In the genomic region with DNA sequence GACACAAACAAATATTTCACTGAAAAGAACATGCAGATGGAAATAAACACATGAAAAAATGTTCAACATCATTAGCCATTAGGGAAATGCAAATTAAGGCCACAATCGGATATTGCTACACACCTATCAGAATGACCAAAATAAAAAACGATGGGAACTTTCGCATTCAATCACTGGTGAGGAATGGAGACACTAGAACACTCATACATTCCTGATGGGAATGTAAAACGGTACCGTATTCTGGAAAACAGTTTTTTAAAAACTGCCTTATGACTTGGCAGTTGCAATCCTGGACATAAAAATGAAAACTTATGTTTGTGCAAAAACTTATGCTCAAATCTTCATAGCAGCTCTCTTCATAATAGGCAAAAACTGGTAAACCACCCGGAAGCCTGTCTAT, we compare ENCODE assay signal across 24 cellular contexts.
"Had no signal": no experiment of that assay in that cellular context is flagged by ENCODE, and none has a peak within 500 bp of the region (broad histone marks: within the 10 kb centered on the region; RNA-seq: fewer than 3 reads in every experiment).

No MANE protein-coding gene starts in this region.

- H2AFZ ChIP-seq: parathyroid adenoma had no signal

- H3K27ac ChIP-seq: cardiac muscle cell, gastroesophageal sphincter, parathyroid adenoma had no signal

- H3K9ac ChIP-seq: parathyroid adenoma had no signal

- H3K4me3 ChIP-seq: cardiac muscle cell, gastroesophageal sphincter had no signal

- H3K4me1 ChIP-seq: parathyroid adenoma had no signal

- H3K36me3 ChIP-seq: cardiac muscle cell, gastroesophageal sphincter had no signal

- DNase-seq: activated CD4-positive, alpha-beta T cell treated with anti-CD3 and anti-CD28 coated beads for 36 hours; activated CD4-positive, alpha-beta T cell treated with anti-CD3 and anti-CD28 coated beads, Interleukin-2, amount 50 U/mL, for 4 hours; activated CD8-positive, alpha-beta memory T cell treated with anti-CD3 and anti-CD28 coated beads, Interleukin-2, amount 50 U/mL, for 48 hours; activated naive CD4-positive, alpha-beta T cell treated with Interleukin-2 at 50 U/mL for 16 hours; activated naive CD8-positive, alpha-beta T cell treated with anti-CD3 and anti-CD28 coated beads for 36 hours; activated T-cell treated with anti-CD3 and anti-CD28 coated beads, Interleukin-2, amount 50 U/mL, for 48 hours; cortex of kidney; effector CD4-positive, alpha-beta T cell; head of caudate nucleus; hypothalamus; left ventricle myocardium superior; mammary epithelial cell; midbrain; nephron progenitor cell; right cardiac atrium; stimulated activated CD4-positive, alpha-beta T cell treated with anti-CD3 and anti-CD28 coated beads, Interleukin-4, amount 100 ng/mL, for 4 hours; stimulated activated naive CD8-positive, alpha-beta T cell treated with anti-CD3 and anti-CD28 coated beads, Interleukin-15, Interleukin-2, amounts not matched to agents 100 U/mL and 50 U/mL, for 24 hours; T-helper 9 cell had no signal

- ATAC-seq: activated CD4-positive, alpha-beta T cell treated with anti-CD3 and anti-CD28 coated beads for 36 hours; gastroesophageal sphincter; left ventricle myocardium superior; right cardiac atrium; stimulated activated naive CD8-positive, alpha-beta T cell treated with anti-CD3 and anti-CD28 coated beads, Interleukin-15, Interleukin-2, amounts not matched to agents 100 U/mL and 50 U/mL, for 24 hours; WTC11 had no signal

- H3K27me3 ChIP-seq: cardiac muscle cell, gastroesophageal sphincter had no signal

- H3K79me2 ChIP-seq: parathyroid adenoma had no signal

- FAIRE-seq: endometrium, islet of Langerhans had no signal

- H3K9me3 ChIP-seq: gastroesophageal sphincter had no signal
